Comparison of ENCODE assay signal across 10 cellular contexts in the genomic region with DNA sequence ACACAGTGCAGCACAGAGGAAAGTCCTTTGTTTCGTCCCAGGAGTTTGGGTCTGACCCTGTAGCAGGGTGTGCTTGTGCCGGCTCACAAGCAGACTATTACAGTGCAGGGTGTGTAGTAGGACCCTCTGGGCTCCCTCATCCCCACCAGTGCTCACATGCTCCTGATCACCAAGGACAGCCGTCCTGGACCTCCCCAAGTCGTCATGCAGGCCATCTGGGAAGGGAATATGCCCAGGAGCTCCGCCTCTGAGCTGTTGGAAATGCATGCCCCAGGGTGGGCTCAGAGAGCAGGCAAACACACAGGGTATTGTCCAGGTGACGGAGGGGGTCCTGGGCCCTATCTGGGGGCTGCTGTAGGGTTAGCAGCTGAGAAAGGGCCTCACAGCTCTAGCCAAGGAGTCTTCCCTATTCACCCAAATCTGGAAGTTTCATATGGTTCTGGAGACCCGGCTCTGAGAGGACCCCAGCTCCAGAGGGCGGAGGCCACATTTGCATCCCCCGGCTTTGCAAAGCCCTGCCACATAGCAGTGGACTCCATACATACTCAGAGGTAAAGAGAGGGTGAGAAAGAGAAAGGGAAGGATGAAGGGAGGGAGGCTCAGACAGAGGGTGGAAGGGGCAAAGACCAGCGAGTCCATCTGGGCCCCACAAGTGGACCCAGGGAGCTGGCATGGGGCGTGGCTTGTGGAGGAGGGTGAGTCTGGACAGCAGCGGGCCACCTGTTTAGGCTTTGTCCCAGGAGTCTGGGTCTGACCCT. TPM values are rescaled to one million over a fixed set of nuclear protein-coding genes. Genes with fewer than 3 reads are reported as not detected.
A peak's percentile ranks its signal among the peaks of the same experiment; 100 is the strongest.
DNase-seq lines count a peak whose midpoint lies in the region; ATAC-seq and TF ChIP-seq lines count a peak whose summit lies in the region.
"Had no signal": no experiment of that assay in that cellular context is flagged by ENCODE, and none has a peak within 500 bp of the region (broad histone marks: within the 10 kb centered on the region; RNA-seq: fewer than 3 reads in every experiment).

No MANE protein-coding gene starts in this region.

- BruUV-seq in PC-3 (replicated peaks; lab: Mats Ljungman, UMichigan) = no TSS peak

- H3K9me2 ChIP-seq in SK-N-SH (no peaks in the 10 kb centered on the region), PC-3 (replicated peaks; ENCODE audit: low read length) (no peaks in the 10 kb centered on the region)

- intact Hi-C loops in PC-3 (cut with micrococcal nuclease) = loop anchor here (1.0 to 10.0 kb wide), 3 partner anchors 23 to 187 kb away; no protein-coding TSS in a partner anchor

- peaks cover 28% of the 10 kb centered on the region for H3K27me3 Mint-ChIP-seq in mesothelial cell of epicardium (ENCODE audit: low read depth)

- no peaks in the 10 kb centered on the region for H3K9me3 Mint-ChIP-seq in mesothelial cell of epicardium
- H3K9me3 Mint-ChIP-seq: memory B cell had no signal

- no peaks in the 10 kb centered on the region for H3K36me3 Mint-ChIP-seq in mesothelial cell of epicardium
- H3K36me3 Mint-ChIP-seq: memory B cell had no signal

- H3K4me2 ChIP-seq in SK-N-SH = no peak overlapping the region
- peak overlapping the region; percentile 70 for H3K4me2 ChIP-seq in PC-3 (ENCODE audit: low read length)

- POLR2A ChIA-PET in SK-N-SH (lab: Yijun Ruan, JAX) = no interaction called here
- POLR2A ChIA-PET in PC-3 (lab: Charles Lee; ENCODE audit: unreplicated experiment) = no interaction called here

- H3K27ac Mint-ChIP-seq in mesothelial cell of epicardium = no peak overlapping the region
- H3K27ac Mint-ChIP-seq: memory B cell had no signal

- H3F3A ChIP-seq in SK-N-SH (replicated peaks; ENCODE audit: insufficient read depth) (no peaks in the 10 kb centered on the region), PC-3 (ENCODE audit: low read length, unreplicated experiment) (no peaks in the 10 kb centered on the region)

- H3K27me3 ChIP-seq in SK-N-SH (ENCODE audit: insufficient read depth) (no peaks in the 10 kb centered on the region), PC-3 (ENCODE audit: low read length) (no peaks in the 10 kb centered on the region), skeletal muscle tissue (ENCODE audit: control insufficient read depth in 3 of 3, insufficient read depth in 3 of 3, low read length in 3 of 3) (peaks cover 0 to 13% (median 0%) of the 10 kb centered on the region in 3 donors)

- no peak overlapping the region for H3K4me3 Mint-ChIP-seq in mesothelial cell of epicardium

- TF ChIP-seq CTCF in SK-N-SH (IDR thresholded peaks at IDR 0.05) (no peak), PC-3 (conservative IDR thresholded peaks at IDR 0.05; ENCODE audit: low read depth, low read length) (no peak), mesothelial cell of epicardium (IDR thresholded peaks at IDR 0.05; ENCODE audit: unreplicated experiment) (no peak)

- H3K4me1 ChIP-seq in SK-N-SH (ENCODE audit: control insufficient read depth in 1 of 2, insufficient read depth in 2 of 2, low read depth in 1 of 2, low read length in 1 of 2) (peaks cover 0 to 9% of the 10 kb centered on the region in 2 experiments; a peak in 1 of 4 replicates), PC-3 (ENCODE audit: insufficient read depth, low read length) (peaks cover 22% of the 10 kb centered on the region), skeletal muscle tissue (ENCODE audit: control insufficient read depth in 3 of 3, insufficient read depth in 3 of 3, low read length in 3 of 3) (peaks cover 9 to 24% (median 15%) of the 10 kb centered on the region in 3 donors)

- H3K79me2 ChIP-seq in SK-N-SH (ENCODE audit: insufficient read depth) (no peaks in the 10 kb centered on the region), PC-3 (ENCODE audit: low read length) (no peaks in the 10 kb centered on the region)

- H2AFZ ChIP-seq in SK-N-SH (ENCODE audit: low read depth) (no peak overlapping the region), PC-3 (ENCODE audit: low read length) (peak overlapping the region; percentile 80)

- TF ChIP-seq EP300 in SK-N-SH (IDR thresholded peaks at IDR 0.05; ENCODE audit: borderline replicate concordance in 1 of 2, low read depth in 1 of 2, low read length in 1 of 2) = no peak

- H4K20me1 ChIP-seq in SK-N-SH (ENCODE audit: insufficient read depth) (no peaks in the 10 kb centered on the region), PC-3 (ENCODE audit: low read length) (no peaks in the 10 kb centered on the region)

- H3K4me3 ChIP-seq in SK-N-SH (ENCODE audit: low read depth in 2 of 2, low read length in 1 of 2) (no peak overlapping the region), PC-3 (ENCODE audit: low read length) (no peak overlapping the region), skeletal muscle tissue (ENCODE audit: low read length in 3 of 3) (no peak overlapping the region)

- H3K9me3 ChIP-seq in SK-N-SH = no peaks in the 10 kb centered on the region
- H3K9me3 ChIP-seq in PC-3 (ENCODE audit: low read length) = no peaks in the 10 kb centered on the region
- H3K9me3 ChIP-seq in skeletal muscle tissue (ENCODE audit: control insufficient read depth in 3 of 3, low read length in 3 of 3) = no peaks in the 10 kb centered on the region
- H3K9me3 ChIP-seq: heart right ventricle had no signal

- peak; percentile 12; the same call in 2 of the 3 replicates for ATAC-seq in SK-N-SH treated with all-trans-retinoic acid at 6 μM for 48 hours
- no peak for ATAC-seq in PC-3
- ATAC-seq in esophagus mucosa = peak; percentile 9
- no peak for ATAC-seq in GM19351 (IDR thresholded peaks at IDR 0.05; ENCODE audit: unreplicated experiment)

- H3K4me1 Mint-ChIP-seq in mesothelial cell of epicardium = peaks cover 4% of the 10 kb centered on the region

- H3K27ac ChIP-seq in SK-N-SH (ENCODE audit: low read depth in 2 of 2, low read length in 1 of 2) (no peak overlapping the region), PC-3 (ENCODE audit: low read length) (peak overlapping the region; percentile 21), skeletal muscle tissue (ENCODE audit: low read depth, low read length) (no peak overlapping the region)

- no peak for DNase-seq in SK-N-SH
- no peak for DNase-seq in PC-3
- no peak for DNase-seq in mesothelial cell of epicardium (ENCODE audit: low spot score in 2 of 2, unreplicated experiment in 2 of 2)
- no peak for DNase-seq in cerebellar cortex (ENCODE audit: low spot score)

- whole genome bisulfite sequencing in SK-N-SH (ENCODE audit: low lambda C conversion rate) = 79% methylated on average over 11 of the region's 12 CpGs

- H3K36me3 ChIP-seq in SK-N-SH (replicated peaks in 1 of 2; ENCODE audit: control insufficient read depth in 1 of 2, insufficient read depth in 2 of 2, low read length in 1 of 2) (no peaks in the 10 kb centered on the region), PC-3 (ENCODE audit: low read depth, low read length) (no peaks in the 10 kb centered on the region), skeletal muscle tissue (ENCODE audit: control insufficient read depth in 3 of 3, insufficient read depth in 3 of 3, low read length in 3 of 3) (no peaks in the 10 kb centered on the region)
- H3K36me3 ChIP-seq: heart right ventricle had no signal

- CTCF ChIA-PET in SK-N-SH (lab: Yijun Ruan, JAX) (interaction anchor here (0.7 to 3.1 kb wide), 37 partner anchors 11 to 1268 kb away, joined by 3 to 44 read pairs (median 4); a partner anchor contains a TSS), PC-3 (lab: Charles Lee) (interaction anchor here (1.0 to 1.2 kb wide), 5 partner anchors 23 to 63 kb away, joined by 3 to 13 read pairs (median 4); no protein-coding TSS in a partner anchor)

- no peak for TF ChIP-seq RAD21 in SK-N-SH (IDR thresholded peaks at IDR 0.05; ENCODE audit: low read length)

- H3K9ac ChIP-seq in SK-N-SH (no peak overlapping the region), PC-3 (ENCODE audit: low read length) (peak overlapping the region; percentile 22; the same call in 1 of the 2 replicates), skeletal muscle tissue (ENCODE audit: low read depth in 1 of 3, low read length in 3 of 3) (peak overlapping the region in 2 of 3 donors; percentile 0 to 26)

TF ChIP-seq in SK-N-SH treated with all-trans-retinoic acid at 6 μM for 48 hours, 23 proteins besides CTCF, POLR2A, EP300 and RAD21:
- TF ChIP-seq PPARA (CRISPR knock-in tag; IDR thresholded peaks at IDR 0.05; ENCODE audit: borderline replicate concordance) = no peak

TF ChIP-seq in SK-N-SH, 30 proteins besides CTCF, POLR2A, EP300 and RAD21 (continues in another document):
- no peak for TF ChIP-seq FOXM1 (IDR thresholded peaks at IDR 0.05; ENCODE audit: low read depth)
- TF ChIP-seq RXRA (IDR thresholded peaks at IDR 0.05; ENCODE audit: borderline replicate concordance, low read depth) = no peak
- TF ChIP-seq, protein P1, sequence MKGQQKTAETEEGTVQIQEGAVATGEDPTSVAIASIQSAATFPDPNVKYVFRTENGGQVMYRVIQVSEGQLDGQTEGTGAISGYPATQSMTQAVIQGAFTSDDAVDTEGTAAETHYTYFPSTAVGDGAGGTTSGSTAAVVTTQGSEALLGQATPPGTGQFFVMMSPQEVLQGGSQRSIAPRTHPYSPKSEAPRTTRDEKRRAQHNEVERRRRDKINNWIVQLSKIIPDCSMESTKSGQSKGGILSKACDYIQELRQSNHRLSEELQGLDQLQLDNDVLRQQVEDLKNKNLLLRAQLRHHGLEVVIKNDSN (IDR thresholded peaks at IDR 0.05; ENCODE audit: borderline replicate concordance, low read depth) = no peak
- TF ChIP-seq, protein P2, sequence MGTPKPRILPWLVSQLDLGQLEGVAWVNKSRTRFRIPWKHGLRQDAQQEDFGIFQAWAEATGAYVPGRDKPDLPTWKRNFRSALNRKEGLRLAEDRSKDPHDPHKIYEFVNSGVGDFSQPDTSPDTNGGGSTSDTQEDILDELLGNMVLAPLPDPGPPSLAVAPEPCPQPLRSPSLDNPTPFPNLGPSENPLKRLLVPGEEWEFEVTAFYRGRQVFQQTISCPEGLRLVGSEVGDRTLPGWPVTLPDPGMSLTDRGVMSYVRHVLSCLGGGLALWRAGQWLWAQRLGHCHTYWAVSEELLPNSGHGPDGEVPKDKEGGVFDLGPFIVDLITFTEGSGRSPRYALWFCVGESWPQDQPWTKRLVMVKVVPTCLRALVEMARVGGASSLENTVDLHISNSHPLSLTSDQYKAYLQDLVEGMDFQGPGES (IDR thresholded peaks at IDR 0.05; ENCODE audit: low read depth, low read length) = no peak
- TF ChIP-seq NFIC (IDR thresholded peaks at IDR 0.05; ENCODE audit: borderline replicate concordance) = no peak
- TF ChIP-seq CHD2 (IDR thresholded peaks at IDR 0.05; ENCODE audit: low read length, partially characterized antibody) = no peak

RNA-seq across cellular contexts. Expression of a gene that starts 53.5 kb away (rescaled TPM):
- 43.7 and 61.0 TPM in 2 replicates for polyA plus RNA-seq in SK-N-SH (2012; rRNA removed)
- polyA plus RNA-seq in SK-N-SH (2012; cell fraction: cytosol; rRNA removed) = 61.5 and 75.2 TPM in 2 replicates
- 40.4 and 72.7 TPM in 2 replicates for polyA plus RNA-seq in SK-N-SH (2012; cell fraction: nucleus; rRNA removed)
- total RNA-seq in PC-3 (2014; rRNA removed) (92.9 and 96.1 TPM in 2 replicates), esophagus mucosa (106 TPM), skeletal muscle tissue (55.3 TPM), mesothelial cell of epicardium (115 to 126 TPM (median 125 TPM) in 3 replicates)

Comparison
In these comparisons a context has a peak if more than half of its experiments do, and no peak if none do; other contexts are left out.
1. ATAC-seq: peak in SK-N-SH treated with all-trans-retinoic acid at 6 μM for 48 hours (single experiment) and esophagus mucosa (single experiment); none in PC-3 (single experiment) and GM19351 (single experiment).